In the genomic region with DNA sequence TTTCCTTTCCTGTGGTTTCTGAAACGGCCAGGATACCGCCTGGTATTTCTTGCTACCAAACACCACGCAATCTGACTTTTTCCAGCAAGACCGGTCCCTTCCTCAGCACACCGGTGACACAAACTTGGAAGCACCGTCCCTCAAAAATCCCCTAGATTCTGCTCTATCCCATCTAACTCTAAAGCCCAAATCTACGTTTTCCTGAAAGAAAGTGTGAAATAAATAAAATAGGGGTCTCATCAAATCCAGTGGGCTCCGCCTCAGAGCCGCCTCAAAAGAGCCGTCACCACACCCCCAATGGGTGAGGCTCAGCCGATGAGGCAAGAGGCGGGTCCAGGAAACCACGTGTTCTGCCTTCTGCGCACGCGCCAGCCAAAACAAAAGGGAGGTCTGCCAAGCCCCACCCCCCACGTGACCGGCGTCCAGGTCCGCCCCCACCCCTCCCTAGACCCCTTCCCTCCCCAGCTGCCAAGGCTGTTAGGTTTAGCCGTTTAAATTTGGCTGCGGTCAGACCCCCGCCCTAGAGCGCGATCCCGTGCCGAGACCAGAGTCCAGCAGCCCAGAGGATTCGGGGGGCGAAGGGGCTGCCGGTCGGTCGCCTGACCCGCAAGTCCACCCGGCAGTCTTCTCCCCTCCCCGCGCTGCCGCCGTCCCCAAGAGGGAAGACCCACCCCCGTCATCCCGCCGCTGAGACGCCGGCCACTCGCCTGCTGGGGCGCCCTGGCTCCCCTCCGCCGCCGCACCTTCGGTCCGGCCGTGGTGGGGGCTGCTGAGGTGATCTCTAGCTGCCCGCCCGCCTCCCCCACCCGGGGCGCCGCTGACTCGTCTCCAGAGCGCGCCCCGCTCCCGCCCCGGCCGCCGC, we compare ENCODE assay signal across 8 cellular contexts. TPM values are rescaled to one million over a fixed set of nuclear protein-coding genes. Genes with fewer than 3 reads are reported as not detected.
DNase-seq lines count a peak whose midpoint lies in the region; ATAC-seq and TF ChIP-seq lines count a peak whose summit lies in the region.

No MANE protein-coding gene starts in this region.

- POLR2A ChIA-PET in T-cell (lab: Charles Lee), result interaction anchor here in 1 of 2 donors (0.5 kb wide), 1 partner anchor 1916 kb away, joined by 5 read pairs; no protein-coding TSS in a partner anchor

- H3K27me3 ChIP-seq in heart right ventricle, result peaks cover 0 to 9% (median 0%) of the 10 kb centered on the region in 7 donors

- H3K36me3 Mint-ChIP-seq in T-cell, result no peaks in the 10 kb centered on the region
- no peaks in the 10 kb centered on the region for H3K36me3 Mint-ChIP-seq in type B pancreatic cell

- H3K27ac Mint-ChIP-seq in T-cell (peak overlapping the region; percentile 91 to 94), type B pancreatic cell (peak overlapping the region; percentile 99)

- intact Hi-C loops in heart right ventricle (cut with DNase I), result loop anchor here in 6 of 10 donors (1.0 to 10.0 kb wide), 4 partner anchors 166 to 168 kb away; partner anchors contain the start of gene RPE (in 6 of the 6)

- no peaks in the 10 kb centered on the region for H3K9me3 ChIP-seq in heart right ventricle

- in situ Hi-C loops in GM13976 (cut with MboI; ENCODE audit: low sequenced_read_pairs, unreplicated experiment), result no loop called here

- no peaks in the 10 kb centered on the region for H3K36me3 ChIP-seq in heart right ventricle

- H3K4me3 ChIP-seq in heart right ventricle, result peak overlapping the region; percentile 71 to 94 (median 86)

- H3K4me1 Mint-ChIP-seq in T-cell (peaks cover 31 to 45% (median 33%) of the 10 kb centered on the region in 3 donors), type B pancreatic cell (ENCODE audit: unreplicated experiment) (peaks cover 12% of the 10 kb centered on the region)

- 0 to 1% methylated on average over 48 to 64 of the region's 64 CpGs for WGBS in heart right ventricle, 2 donors

- TF ChIP-seq CTCF in GM13976 (IDR thresholded peaks at IDR 0.05; ENCODE audit: borderline replicate concordance, control extremely low read depth, extremely low read depth, insufficient read depth, missing control alignments) (no peak), heart right ventricle (IDR thresholded peaks at IDR 0.05) (peak in 2 of 9 donors; percentile 7 to 17), type B pancreatic cell (conservative IDR thresholded peaks at IDR 0.05) (no peak)

- H3K4me3 Mint-ChIP-seq in T-cell (peak overlapping the region; percentile 93 to 98 (median 94)), type B pancreatic cell (peak overlapping the region; percentile 97)

- CTCF ChIA-PET in T-cell (lab: Charles Lee), result interaction anchor here in 1 of 2 donors (0.6 kb wide), 2 partner anchors 9 to 209 kb away, joined by 3 to 4 read pairs; no protein-coding TSS in a partner anchor

- peak; percentile 66 for ATAC-seq in HG02852 (IDR thresholded peaks at IDR 0.05; ENCODE audit: unreplicated experiment)
- peak; percentile 76 to 77 (median 76) for ATAC-seq in T-cell (replicated peaks in 1 of 4)
- peak; percentile 85 to 95 (median 92) for ATAC-seq in heart right ventricle

- H3K27ac ChIP-seq in heart right ventricle, result peak overlapping the region; percentile 97 to 100 (median 99)

- H3K4me1 ChIP-seq in heart right ventricle, result peaks cover 3 to 51% (median 46%) of the 10 kb centered on the region in 9 donors

- H3K9me3 Mint-ChIP-seq in T-cell (no peaks in the 10 kb centered on the region), type B pancreatic cell (no peaks in the 10 kb centered on the region)

- peaks cover 0 to 4% of the 10 kb centered on the region in 2 donors for H3K27me3 Mint-ChIP-seq in T-cell
- H3K27me3 Mint-ChIP-seq in type B pancreatic cell, result no peaks in the 10 kb centered on the region

- DNase-seq in GM13976 (ENCODE audit: low spot score), result peak; percentile 91
- peak; percentile 55 for DNase-seq in NCI-H1436 treated with DMSO at 0.1 percent for 48 hours (lab: John Stamatoyannopoulos, UW)
- peak; percentile 87 to 97 (median 94) for DNase-seq in T-cell
- DNase-seq in amniotic epithelial cell (ENCODE audit: low read depth), result peak; percentile 92
- peak; percentile 96 to 97 for DNase-seq in heart right ventricle
- DNase-seq in pons (ENCODE audit: low spot score), result peak; percentile 97
- DNase-seq in type B pancreatic cell (ENCODE audit: extremely low spot score, unreplicated experiment), result peak; percentile 98

RNA-seq across cellular contexts. Expression of gene KANSL1L, which starts 0.5 kb away (rescaled TPM):
- 10 to 100 TPM in 3 of 5 donors, 1 to 10 TPM in 2; 5.1 to 16.0 (median 12.0) TPM for total RNA-seq in T-cell
- total RNA-seq in heart right ventricle, result 10 to 100 TPM in 9 of 10 donors, 1 to 10 TPM in 1; 8.9 to 27.3 (median 19.8) TPM
- 1 to 10 TPM; 4.0 to 8.6 TPM for polyA plus RNA-seq in heart right ventricle
- 11.9 and 17.2 TPM in 2 replicates for total RNA-seq in type B pancreatic cell (ENCODE audit: low replicate concordance)

RNA-seq across cellular contexts. Expression of gene ACADL, which starts 54.6 kb away (rescaled TPM):
- total RNA-seq in T-cell (not detected), heart right ventricle (1 to 10 TPM in 4 of 10 donors, under 1 TPM in 6; 0.52 to 4.3 (median 0.86) TPM), type B pancreatic cell (ENCODE audit: low replicate concordance) (1.7 and 2.1 TPM in 2 replicates)
- 1 to 10 TPM in 1 of 2 donors, under 1 TPM in 1; 0.16 to 2.1 TPM for polyA plus RNA-seq in heart right ventricle

Comparison
In these comparisons a context has a peak if more than half of its experiments do, and no peak if none do; other contexts are left out.
1. Peak in every context shown above with its lines: DNase-seq, ATAC-seq, H3K4me3 ChIP-seq and H3K27ac ChIP-seq.